ENCODE assay signal across 9 cellular contexts in the genomic region with DNA sequence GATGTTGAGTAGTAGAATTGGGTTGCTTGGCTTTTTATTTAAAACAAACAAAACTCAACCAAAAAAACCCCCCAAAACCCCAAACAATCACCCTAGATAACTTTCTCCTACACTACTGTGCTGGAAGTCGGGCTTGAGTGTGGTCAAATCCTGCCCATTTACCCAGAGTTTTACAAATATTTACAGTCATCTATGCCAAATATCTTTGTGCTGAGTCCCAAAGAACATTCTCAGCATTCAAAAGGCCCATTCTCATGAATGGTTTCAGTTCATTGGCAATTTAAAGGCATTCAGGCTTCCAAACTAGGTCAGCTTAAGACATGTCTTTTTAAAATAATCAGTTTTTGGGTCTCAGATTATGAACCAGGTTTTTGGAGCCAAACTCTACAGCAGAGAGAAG. TPM values are rescaled to one million over a fixed set of nuclear protein-coding genes. Genes with fewer than 3 reads are reported as not detected.
A peak's percentile ranks its signal among the peaks of the same experiment; 100 is the strongest.
DNase-seq lines count a peak whose midpoint lies in the region; ATAC-seq and TF ChIP-seq lines count a peak whose summit lies in the region.
"Had no signal": no experiment of that assay in that cellular context is flagged by ENCODE, and none has a peak within 500 bp of the region (broad histone marks: within the 10 kb centered on the region; RNA-seq: fewer than 3 reads in every experiment).

No MANE protein-coding gene starts in this region.

- H3K4me1 ChIP-seq in foreskin keratinocyte (peaks cover 17% of the 10 kb centered on the region), skeletal muscle satellite cell (ENCODE audit: control insufficient read depth, insufficient read depth, low read length) (peaks cover 43% of the 10 kb centered on the region)

- peaks cover 28% of the 10 kb centered on the region for H3K4me1 Mint-ChIP-seq in activated CD4-positive, alpha-beta memory T cell treated with anti-CD3 and anti-CD28 coated beads for 36 hours (ENCODE audit: low read depth)

- H3K27ac ChIP-seq in foreskin keratinocyte, result peak overlapping the region; percentile 95

- H3K9me3 ChIP-seq in skeletal muscle satellite cell (replicated peaks; ENCODE audit: low read length), result no peaks in the 10 kb centered on the region

- no peaks in the 10 kb centered on the region for H3K9me3 Mint-ChIP-seq in activated CD4-positive, alpha-beta memory T cell treated with anti-CD3 and anti-CD28 coated beads for 36 hours

- H3K4me2 ChIP-seq in skeletal muscle satellite cell (ENCODE audit: low read length), result peak overlapping the region; percentile 91

- peak; percentile 70 for ATAC-seq in SK-N-SH treated with all-trans-retinoic acid at 6 μM for 48 hours
- ATAC-seq in foreskin keratinocyte, result no peak
- ATAC-seq in GM21737 (IDR thresholded peaks at IDR 0.05; ENCODE audit: unreplicated experiment), result no peak

- DNase-seq in ELR (ENCODE audit: low read depth) (peak; percentile 89), foreskin keratinocyte (peak; percentile 50 to 74), cerebellar nuclear complex (lab: John Stamatoyannopoulos, UW) (no peak), NK-92 (lab: John Stamatoyannopoulos, UW; ENCODE audit: unreplicated experiment) (no peak)
- no peak for DNase-seq in activated CD4-positive, alpha-beta memory T cell treated with anti-CD3 and anti-CD28 coated beads for 36 hours
- DNase-seq: NCI-H1092 had no signal

- H3K27me3 Mint-ChIP-seq in activated CD4-positive, alpha-beta memory T cell treated with anti-CD3 and anti-CD28 coated beads for 36 hours, result peaks cover 4% of the 10 kb centered on the region

- H3K27me3 ChIP-seq in foreskin keratinocyte (no peaks in the 10 kb centered on the region), skeletal muscle satellite cell (ENCODE audit: control insufficient read depth, insufficient read depth, low read length) (no peaks in the 10 kb centered on the region)

- intact Hi-C loops in activated CD4-positive, alpha-beta memory T cell treated with anti-CD3 and anti-CD28 coated beads for 36 hours (cut with micrococcal nuclease), result loop anchor here (5.0 kb wide), 3 partner anchors 47 to 127 kb away; partner anchors contain the start of gene DEK

- no peaks in the 10 kb centered on the region for H3K36me3 ChIP-seq in skeletal muscle satellite cell (ENCODE audit: insufficient read depth, low read length)

- POLR2A ChIA-PET in activated CD4-positive, alpha-beta memory T cell treated with anti-CD3 and anti-CD28 coated beads for 36 hours (lab: Charles Lee), result no interaction called here

- H3K4me3 ChIP-seq in skeletal muscle satellite cell (ENCODE audit: low read length), result peak overlapping the region; percentile 88

- CTCF ChIA-PET in activated CD4-positive, alpha-beta memory T cell treated with anti-CD3 and anti-CD28 coated beads for 36 hours (lab: Charles Lee), result interaction anchor here (0.6 kb wide), 1 partner anchor 117 kb away, joined by 3 read pairs; no protein-coding TSS in a partner anchor

- H3K27ac Mint-ChIP-seq in activated CD4-positive, alpha-beta memory T cell treated with anti-CD3 and anti-CD28 coated beads for 36 hours, result no peak overlapping the region

- H3K9ac ChIP-seq in skeletal muscle satellite cell (ENCODE audit: low read depth, low read length), result peak overlapping the region; percentile 78

- H3K36me3 Mint-ChIP-seq in activated CD4-positive, alpha-beta memory T cell treated with anti-CD3 and anti-CD28 coated beads for 36 hours, result no peaks in the 10 kb centered on the region

- TF ChIP-seq CTCF in foreskin keratinocyte (conservative IDR thresholded peaks at IDR 0.05), result no peak

- H3K4me3 Mint-ChIP-seq in activated CD4-positive, alpha-beta memory T cell treated with anti-CD3 and anti-CD28 coated beads for 36 hours, result no peak overlapping the region

TF ChIP-seq in SK-N-SH treated with all-trans-retinoic acid at 6 μM for 48 hours, 23 proteins besides CTCF, POLR2A, EP300 and RAD21 (continues in another document):
- TF ChIP-seq ESRRG (CRISPR knock-in tag; IDR thresholded peaks at IDR 0.05), result no peak
- TF ChIP-seq TCF4 (CRISPR knock-in tag; IDR thresholded peaks at IDR 0.05; ENCODE audit: borderline replicate concordance), result no peak
- TF ChIP-seq, protein P1, sequence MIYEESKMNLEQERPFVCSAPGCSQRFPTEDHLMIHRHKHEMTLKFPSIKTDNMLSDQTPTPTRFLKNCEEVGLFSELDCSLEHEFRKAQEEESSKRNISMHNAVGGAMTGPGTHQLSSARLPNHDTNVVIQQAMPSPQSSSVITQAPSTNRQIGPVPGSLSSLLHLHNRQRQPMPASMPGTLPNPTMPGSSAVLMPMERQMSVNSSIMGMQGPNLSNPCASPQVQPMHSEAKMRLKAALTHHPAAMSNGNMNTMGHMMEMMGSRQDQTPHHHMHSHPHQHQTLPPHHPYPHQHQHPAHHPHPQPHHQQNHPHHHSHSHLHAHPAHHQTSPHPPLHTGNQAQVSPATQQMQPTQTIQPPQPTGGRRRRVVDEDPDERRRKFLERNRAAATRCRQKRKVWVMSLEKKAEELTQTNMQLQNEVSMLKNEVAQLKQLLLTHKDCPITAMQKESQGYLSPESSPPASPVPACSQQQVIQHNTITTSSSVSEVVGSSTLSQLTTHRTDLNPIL (CRISPR knock-in tag; IDR thresholded peaks at IDR 0.05; ENCODE audit: low read depth), result no peak
- TF ChIP-seq, protein P2, sequence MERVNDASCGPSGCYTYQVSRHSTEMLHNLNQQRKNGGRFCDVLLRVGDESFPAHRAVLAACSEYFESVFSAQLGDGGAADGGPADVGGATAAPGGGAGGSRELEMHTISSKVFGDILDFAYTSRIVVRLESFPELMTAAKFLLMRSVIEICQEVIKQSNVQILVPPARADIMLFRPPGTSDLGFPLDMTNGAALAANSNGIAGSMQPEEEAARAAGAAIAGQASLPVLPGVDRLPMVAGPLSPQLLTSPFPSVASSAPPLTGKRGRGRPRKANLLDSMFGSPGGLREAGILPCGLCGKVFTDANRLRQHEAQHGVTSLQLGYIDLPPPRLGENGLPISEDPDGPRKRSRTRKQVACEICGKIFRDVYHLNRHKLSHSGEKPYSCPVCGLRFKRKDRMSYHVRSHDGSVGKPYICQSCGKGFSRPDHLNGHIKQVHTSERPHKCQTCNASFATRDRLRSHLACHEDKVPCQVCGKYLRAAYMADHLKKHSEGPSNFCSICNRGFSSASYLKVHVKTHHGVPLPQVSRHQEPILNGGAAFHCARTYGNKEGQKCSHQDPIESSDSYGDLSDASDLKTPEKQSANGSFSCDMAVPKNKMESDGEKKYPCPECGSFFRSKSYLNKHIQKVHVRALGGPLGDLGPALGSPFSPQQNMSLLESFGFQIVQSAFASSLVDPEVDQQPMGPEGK (CRISPR knock-in tag; IDR thresholded peaks at IDR 0.05; ENCODE audit: borderline replicate concordance), result no peak
- no peak for TF ChIP-seq ZNF565 (CRISPR knock-in tag; conservative IDR thresholded peaks at IDR 0.05; ENCODE audit: low read depth)
- no peak for TF ChIP-seq ZFP3 (CRISPR knock-in tag; IDR thresholded peaks at IDR 0.05)
- no peak for TF ChIP-seq GLIS3 (CRISPR knock-in tag; IDR thresholded peaks at IDR 0.05)
- no peak for TF ChIP-seq RARB (CRISPR knock-in tag; IDR thresholded peaks at IDR 0.05)
- TF ChIP-seq, protein P3, sequence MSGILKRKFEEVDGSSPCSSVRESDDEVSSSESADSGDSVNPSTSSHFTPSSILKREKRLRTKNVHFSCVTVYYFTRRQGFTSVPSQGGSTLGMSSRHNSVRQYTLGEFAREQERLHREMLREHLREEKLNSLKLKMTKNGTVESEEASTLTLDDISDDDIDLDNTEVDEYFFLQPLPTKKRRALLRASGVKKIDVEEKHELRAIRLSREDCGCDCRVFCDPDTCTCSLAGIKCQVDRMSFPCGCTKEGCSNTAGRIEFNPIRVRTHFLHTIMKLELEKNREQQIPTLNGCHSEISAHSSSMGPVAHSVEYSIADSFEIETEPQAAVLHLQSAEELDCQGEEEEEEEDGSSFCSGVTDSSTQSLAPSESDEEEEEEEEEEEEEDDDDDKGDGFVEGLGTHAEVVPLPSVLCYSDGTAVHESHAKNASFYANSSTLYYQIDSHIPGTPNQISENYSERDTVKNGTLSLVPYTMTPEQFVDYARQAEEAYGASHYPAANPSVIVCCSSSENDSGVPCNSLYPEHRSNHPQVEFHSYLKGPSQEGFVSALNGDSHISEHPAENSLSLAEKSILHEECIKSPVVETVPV (CRISPR knock-in tag; IDR thresholded peaks at IDR 0.05), result no peak
- no peak for TF ChIP-seq POU6F1 (CRISPR knock-in tag; IDR thresholded peaks at IDR 0.05; ENCODE audit: borderline replicate concordance, low read depth)
- TF ChIP-seq BACH2 (CRISPR knock-in tag; IDR thresholded peaks at IDR 0.05; ENCODE audit: borderline replicate concordance), result no peak
- TF ChIP-seq ZC3H10 (CRISPR knock-in tag; IDR thresholded peaks at IDR 0.05), result no peak

RNA-seq across cellular contexts. Expression of gene RNF144B, which starts 1.8 kb away (rescaled TPM):
- total RNA-seq in foreskin keratinocyte, result 17.5 and 18.0 TPM in 2 replicates
- 5.7 and 6.7 TPM in 2 replicates for polyA plus RNA-seq in foreskin keratinocyte
- 1.0 and 1.5 TPM in 2 replicates for total RNA-seq in skeletal muscle satellite cell (2012; rRNA removed)
- 1 to 10 TPM; 2.1 to 2.9 TPM for total RNA-seq in activated CD4-positive, alpha-beta memory T cell treated with anti-CD3 and anti-CD28 coated beads for 36 hours

Comparison
In these comparisons a context has a peak if more than half of its experiments do, and no peak if none do; other contexts are left out.
1. DNase-seq: peak in ELR (single experiment) and foreskin keratinocyte (2 of 2); none in cerebellar nuclear complex (0 of 2), activated CD4-positive, alpha-beta memory T cell treated with anti-CD3 and anti-CD28 coated beads for 36 hours (single experiment) and NK-92 (single experiment).